Comparison of ENCODE assay signal across 8 cellular contexts in the genomic region with DNA sequence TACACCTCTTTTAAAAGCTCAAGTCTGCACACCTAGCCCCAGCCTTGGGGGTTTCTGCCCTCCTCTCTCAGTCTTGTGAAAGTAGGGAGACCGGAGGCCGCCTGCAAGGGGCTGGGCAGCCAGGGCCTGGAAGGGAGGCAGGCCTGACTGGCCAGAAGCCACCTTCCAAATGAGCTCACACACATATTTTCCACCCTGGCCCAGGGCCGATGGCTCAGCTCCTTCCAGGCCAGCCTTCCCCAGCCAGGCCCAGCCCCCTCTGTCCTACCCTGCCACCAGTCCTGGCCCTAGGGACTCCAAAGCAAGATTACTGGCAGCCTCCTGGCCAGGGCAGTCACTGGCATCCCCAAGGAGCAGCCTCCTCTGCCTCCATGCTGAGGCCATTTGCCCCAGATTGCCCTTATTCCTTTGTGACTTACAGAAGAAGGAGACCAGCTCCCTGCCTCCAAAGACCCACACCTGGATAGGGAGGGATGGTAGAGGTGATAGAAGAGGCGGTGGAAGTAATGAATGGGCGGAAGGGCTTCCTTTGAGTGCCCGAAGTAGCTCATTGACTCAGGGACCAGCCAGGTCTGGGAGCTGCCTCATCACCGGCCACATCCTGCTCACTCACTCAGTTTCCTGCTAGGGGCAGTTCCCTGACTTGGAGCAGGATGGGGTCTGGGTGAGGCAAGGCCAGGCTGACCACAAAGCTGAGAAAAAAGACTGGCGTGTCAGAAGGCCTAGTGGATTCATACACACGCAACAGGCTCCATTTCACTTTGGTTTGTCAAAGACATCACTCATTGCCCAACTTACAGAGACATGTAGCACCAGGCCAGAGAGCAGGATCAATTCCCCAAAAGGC. TPM values are rescaled to one million over a fixed set of nuclear protein-coding genes. Genes with fewer than 3 reads are reported as not detected.
DNase-seq lines count a peak whose midpoint lies in the region; ATAC-seq and TF ChIP-seq lines count a peak whose summit lies in the region.

No MANE protein-coding gene starts in this region.

- H3K36me3 ChIP-seq in hepatocyte (replicated peaks; ENCODE audit: insufficient read depth, low read depth) (no peaks in the 10 kb centered on the region), smooth muscle cell (ENCODE audit: low read depth) (no peaks in the 10 kb centered on the region)

- H3K27me3 Mint-ChIP-seq in activated naive CD4-positive, alpha-beta T cell treated with anti-CD3 and anti-CD28 coated beads for 36 hours (ENCODE audit: low read depth): no peaks in the 10 kb centered on the region

- H3K4me2 ChIP-seq in hepatocyte (no peak overlapping the region), smooth muscle cell (peak overlapping the region; percentile 68)

- H3K79me2 ChIP-seq in hepatocyte (no peaks in the 10 kb centered on the region), smooth muscle cell (ENCODE audit: low read depth) (no peaks in the 10 kb centered on the region)

- DNase-seq in activated naive CD4-positive, alpha-beta T cell treated with anti-CD3 and anti-CD28 coated beads for 36 hours: peak; percentile 27
- no peak for DNase-seq in activated naive CD4-positive, alpha-beta T cell treated with Interleukin-2 at 50 U/mL for 16 hours
- DNase-seq in hepatocyte (ENCODE audit: low spot score) (peak; percentile 72), smooth muscle cell (lab: John Stamatoyannopoulos, UW; ENCODE audit: unreplicated experiment) (peak; percentile 39), mesenteric fat pad (ENCODE audit: low spot score) (no peak)

- H3K4me3 Mint-ChIP-seq in activated naive CD4-positive, alpha-beta T cell treated with anti-CD3 and anti-CD28 coated beads for 36 hours: no peak overlapping the region

- peaks cover 40% of the 10 kb centered on the region for H3F3A ChIP-seq in smooth muscle cell (ENCODE audit: low read depth)

- intact Hi-C loops in activated naive CD4-positive, alpha-beta T cell treated with anti-CD3 and anti-CD28 coated beads for 36 hours (cut with micrococcal nuclease): loop anchor here (10.0 kb wide), 5 partner anchors 626 to 986 kb away; no protein-coding TSS in a partner anchor

- H3K4me3 ChIP-seq in hepatocyte (no peak overlapping the region), smooth muscle cell (no peak overlapping the region)

- WGBS in hepatocyte (ENCODE audit: low lambda C conversion rate, missing lambda C conversion rate): 81% methylated on average over 9 of the region's 9 CpGs
- 35% methylated on average over 9 of the region's 9 CpGs for WGBS in smooth muscle cell (ENCODE audit: low lambda C conversion rate)

- no peaks in the 10 kb centered on the region for H3K36me3 Mint-ChIP-seq in activated naive CD4-positive, alpha-beta T cell treated with anti-CD3 and anti-CD28 coated beads for 36 hours (ENCODE audit: low read depth)

- H3K4me1 ChIP-seq in hepatocyte (ENCODE audit: insufficient read depth) (peaks cover 47% of the 10 kb centered on the region), smooth muscle cell (ENCODE audit: low read depth) (peaks cover 28% of the 10 kb centered on the region)

- no peak overlapping the region for H2AFZ ChIP-seq in hepatocyte
- no peak overlapping the region for H2AFZ ChIP-seq in smooth muscle cell (ENCODE audit: low read depth)

- H3K9me3 ChIP-seq in hepatocyte (ENCODE audit: low read depth): no peaks in the 10 kb centered on the region
- no peaks in the 10 kb centered on the region for H3K9me3 ChIP-seq in smooth muscle cell (replicated peaks; ENCODE audit: low read depth)

- H3K27ac Mint-ChIP-seq in activated naive CD4-positive, alpha-beta T cell treated with anti-CD3 and anti-CD28 coated beads for 36 hours: no peak overlapping the region

- H3K9me3 Mint-ChIP-seq in activated naive CD4-positive, alpha-beta T cell treated with anti-CD3 and anti-CD28 coated beads for 36 hours: no peaks in the 10 kb centered on the region

- peak overlapping the region; percentile 18 for H3K27ac ChIP-seq in angular gyrus (ENCODE audit: low read depth, low read length)
- H3K27ac ChIP-seq in hepatocyte: peak overlapping the region; percentile 93
- peak overlapping the region; percentile 100 for H3K27ac ChIP-seq in smooth muscle cell (ENCODE audit: low read depth)

- no peaks in the 10 kb centered on the region for H4K20me1 ChIP-seq in hepatocyte (ENCODE audit: insufficient read depth, poor library complexity, severe bottlenecking)
- peaks cover 6% of the 10 kb centered on the region for H4K20me1 ChIP-seq in smooth muscle cell (ENCODE audit: low read depth)

- H3K9me2 ChIP-seq in hepatocyte (replicated peaks; ENCODE audit: insufficient read depth): no peaks in the 10 kb centered on the region

- CTCF ChIA-PET in activated naive CD4-positive, alpha-beta T cell treated with anti-CD3 and anti-CD28 coated beads for 36 hours (lab: Charles Lee): interaction anchor here (0.5 to 15.0 kb wide), 15 partner anchors 9 to 933 kb away, joined by 3 to 212 read pairs (median 6); partner anchors contain the start of genes MMP14 and MRPL52

- no peak for TF ChIP-seq CTCF in hepatocyte (IDR thresholded peaks at IDR 0.05; ENCODE audit: poor library complexity)
- no peak for TF ChIP-seq CTCF in smooth muscle cell (IDR thresholded peaks at IDR 0.05; ENCODE audit: borderline replicate concordance, insufficient read depth, poor library complexity, severe bottlenecking)

- H3K27me3 ChIP-seq in hepatocyte (no peaks in the 10 kb centered on the region), smooth muscle cell (ENCODE audit: low read depth) (no peaks in the 10 kb centered on the region)

- no peak for ATAC-seq in GM19023 (IDR thresholded peaks at IDR 0.05; ENCODE audit: unreplicated experiment)
- ATAC-seq in GM21723 (IDR thresholded peaks at IDR 0.05; ENCODE audit: unreplicated experiment): no peak

- peak overlapping the region; percentile 96 for H3K9ac ChIP-seq in smooth muscle cell (ENCODE audit: low read depth)

- H3K4me1 Mint-ChIP-seq in activated naive CD4-positive, alpha-beta T cell treated with anti-CD3 and anti-CD28 coated beads for 36 hours (ENCODE audit: low read depth): peaks cover 16% of the 10 kb centered on the region

RNA-seq across cellular contexts. Expression of gene MMP14, which starts 14.8 kb away (rescaled TPM):
- total RNA-seq in activated naive CD4-positive, alpha-beta T cell treated with anti-CD3 and anti-CD28 coated beads for 36 hours: 1 to 10 TPM; 1.3 to 2.1 TPM
- total RNA-seq in hepatocyte (122 and 160 TPM in 2 replicates), smooth muscle cell (444 and 491 TPM in 2 replicates), mesenteric fat pad (273 TPM)
- polyA plus RNA-seq in hepatocyte (17.1 and 21.4 TPM in 2 replicates), smooth muscle cell (52.3 and 58.1 TPM in 2 replicates)

RNA-seq across cellular contexts. Expression of gene LRP10, which starts 20.4 kb away (rescaled TPM):
- 10 to 100 TPM; 71.9 to 75.2 TPM for total RNA-seq in activated naive CD4-positive, alpha-beta T cell treated with anti-CD3 and anti-CD28 coated beads for 36 hours
- 34.4 and 56.2 TPM in 2 replicates for total RNA-seq in hepatocyte
- 92.7 and 117 TPM in 2 replicates for polyA plus RNA-seq in hepatocyte
- 32.4 and 38.8 TPM in 2 replicates for total RNA-seq in smooth muscle cell
- polyA plus RNA-seq in smooth muscle cell: 81.2 and 87.1 TPM in 2 replicates
- total RNA-seq in mesenteric fat pad: 113 TPM

RNA-seq across cellular contexts. Expression of gene MRPL52, which starts 21.5 kb away (rescaled TPM):
- 100 to 1,000 TPM; 170 TPM for total RNA-seq in activated naive CD4-positive, alpha-beta T cell treated with anti-CD3 and anti-CD28 coated beads for 36 hours
- total RNA-seq in hepatocyte (50.6 and 164 TPM in 2 replicates), smooth muscle cell (85.8 and 220 TPM in 2 replicates), mesenteric fat pad (54.0 TPM)
- polyA plus RNA-seq in hepatocyte (214 and 227 TPM in 2 replicates), smooth muscle cell (274 and 296 TPM in 2 replicates)

RNA-seq across cellular contexts. Expression of gene REM2, which starts 31.9 kb away (rescaled TPM):
- under 1 TPM; 0.69 to 0.74 TPM for total RNA-seq in activated naive CD4-positive, alpha-beta T cell treated with anti-CD3 and anti-CD28 coated beads for 36 hours
- 1.5 and 1.9 TPM in 2 replicates for total RNA-seq in hepatocyte
- polyA plus RNA-seq in hepatocyte: 5.5 and 6.3 TPM in 2 replicates
- 0.22 and 2.6 TPM in 2 replicates for total RNA-seq in smooth muscle cell
- polyA plus RNA-seq in smooth muscle cell: 1.6 and 5.9 TPM in 2 replicates
- 0.39 TPM for total RNA-seq in mesenteric fat pad

RNA-seq across cellular contexts. Expression of gene SLC7A7, which starts 35.9 kb away (rescaled TPM):
- total RNA-seq in activated naive CD4-positive, alpha-beta T cell treated with anti-CD3 and anti-CD28 coated beads for 36 hours: 1 to 10 TPM in 1 of 2 experiments, under 1 TPM in 1; 0.40 to 1.1 TPM
- total RNA-seq in hepatocyte (337 and 381 TPM in 2 replicates), smooth muscle cell (10.3 and 18.5 TPM in 2 replicates), mesenteric fat pad (25.5 TPM)
- polyA plus RNA-seq in hepatocyte (169 and 206 TPM in 2 replicates), smooth muscle cell (10.0 and 14.1 TPM in 2 replicates)

Comparison
In these comparisons a context has a peak if more than half of its experiments do, and no peak if none do; other contexts are left out.
1. DNase-seq: peak in activated naive CD4-positive, alpha-beta T cell treated with anti-CD3 and anti-CD28 coated beads for 36 hours (single experiment), hepatocyte (single experiment) and smooth muscle cell (single experiment); none in activated naive CD4-positive, alpha-beta T cell treated with Interleukin-2 at 50 U/mL for 16 hours (single experiment) and mesenteric fat pad (single experiment).
2. H3K27ac ChIP-seq: peak in every context shown above with its lines; median percentile 100 in smooth muscle cell; 93 in hepatocyte; 18 in angular gyrus.
3. RNA of gene MMP14, which starts 14.8 kb away (total RNA-seq): 444 to 491 TPM in smooth muscle cell, 273 TPM in mesenteric fat pad (single experiment) and 122 to 160 TPM in hepatocyte; 1.3 to 2.1 TPM in activated naive CD4-positive, alpha-beta T cell treated with anti-CD3 and anti-CD28 coated beads for 36 hours; every median in the first group is over 10 times any median in the second.